Comparison of ENCODE assay signal across 18 cellular contexts in the genomic region with DNA sequence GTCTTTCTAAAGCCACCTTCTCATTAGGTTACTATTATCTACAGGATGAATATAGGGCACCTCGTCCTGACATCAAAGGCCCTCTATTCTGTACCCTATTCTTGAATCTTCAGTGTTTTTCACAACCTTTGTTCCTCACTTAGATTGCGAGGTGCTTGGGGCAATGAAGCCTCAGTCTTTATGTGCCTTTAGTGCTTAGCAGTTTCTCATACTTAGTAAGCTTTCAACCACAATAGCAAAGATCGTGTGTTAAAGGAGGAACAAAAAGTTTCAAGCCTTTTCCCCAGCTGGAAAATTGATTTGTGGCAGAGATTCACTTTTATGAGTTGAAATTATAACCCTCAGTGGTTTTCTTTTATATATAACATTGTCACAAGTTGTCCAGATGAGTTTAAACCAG.
"Had no signal": no experiment of that assay in that cellular context is flagged by ENCODE, and none has a peak within 500 bp of the region (broad histone marks: within the 10 kb centered on the region; RNA-seq: fewer than 3 reads in every experiment).

No MANE protein-coding gene starts in this region.

- H3K27me3 ChIP-seq: ascending aorta, testis had no signal

- H3K4me3 Mint-ChIP-seq: activated CD4-positive, alpha-beta T cell treated with anti-CD3 and anti-CD28 coated beads for 36 hours; activated naive CD8-positive, alpha-beta T cell treated with anti-CD3 and anti-CD28 coated beads, Interleukin-2, amount 50 U/mL, for 24 hours; activated T-helper 1 cell treated with anti-CD3 and anti-CD28 coated beads, Interleukin-12 subunit alpha, Interleukin-12 subunit beta, Interleukin-2, Interleukin-4 antibody, amounts not matched to agents 30 ng/mL and 10 ng/mL and 1 ng/mL, durations not matched to agents 14 hours and 24 hours and 36 hours; naive B cell; stimulated activated naive CD8-positive, alpha-beta T cell treated with anti-CD3 and anti-CD28 coated beads, Interleukin-15, amount 100 ng/mL, for 72 hours had no signal

- H3K4me1 ChIP-seq: ascending aorta, pancreas had no signal

- H3K36me3 ChIP-seq: ascending aorta, lower lobe of right lung, pancreas, upper lobe of right lung, WERI-Rb-1 had no signal

- ATAC-seq: activated CD4-positive, alpha-beta T cell treated with anti-CD3 and anti-CD28 coated beads for 36 hours; activated naive CD8-positive, alpha-beta T cell treated with anti-CD3 and anti-CD28 coated beads, Interleukin-2, amount 50 U/mL, for 24 hours; esophagus mucosa; left cardiac atrium; lower lobe of right lung; pancreas; stimulated activated naive CD8-positive, alpha-beta T cell treated with anti-CD3 and anti-CD28 coated beads, Interleukin-15, amount 100 ng/mL, for 72 hours; upper lobe of right lung had no signal

- DNase-seq: activated CD4-positive, alpha-beta T cell treated with anti-CD3 and anti-CD28 coated beads for 36 hours; activated naive CD4-positive, alpha-beta T cell treated with Interleukin-2 at 50 U/mL for 16 hours; activated naive CD8-positive, alpha-beta T cell treated with anti-CD3 and anti-CD28 coated beads, Interleukin-2, amount 50 U/mL, for 24 hours; glutamatergic neuron; left cardiac atrium; lower lobe of right lung; midbrain; naive B cell; pancreas; stimulated activated CD4-positive, alpha-beta T cell treated with anti-CD3 and anti-CD28 coated beads, Interleukin-2, amount 100 ng/mL, for 48 hours; stimulated activated CD8-positive, alpha-beta memory T cell treated with anti-CD3 and anti-CD28 coated beads, Interleukin-4, amount 100 ng/mL, for 48 hours; stimulated activated naive CD8-positive, alpha-beta T cell treated with anti-CD3 and anti-CD28 coated beads, Interleukin-15, amount 100 ng/mL, for 72 hours; testis; upper lobe of right lung; WERI-Rb-1 had no signal

- H3K27ac ChIP-seq: ascending aorta, lower lobe of right lung, pancreas, testis, upper lobe of right lung, WERI-Rb-1 had no signal

- H3K9me3 Mint-ChIP-seq: activated naive CD8-positive, alpha-beta T cell treated with anti-CD3 and anti-CD28 coated beads, Interleukin-2, amount 50 U/mL, for 24 hours; activated T-helper 1 cell treated with anti-CD3 and anti-CD28 coated beads, Interleukin-12 subunit alpha, Interleukin-12 subunit beta, Interleukin-2, Interleukin-4 antibody, amounts not matched to agents 30 ng/mL and 10 ng/mL and 1 ng/mL, durations not matched to agents 14 hours and 24 hours and 36 hours; stimulated activated naive CD8-positive, alpha-beta T cell treated with anti-CD3 and anti-CD28 coated beads, Interleukin-15, amount 100 ng/mL, for 72 hours had no signal

- H3K27ac Mint-ChIP-seq: activated CD4-positive, alpha-beta T cell treated with anti-CD3 and anti-CD28 coated beads for 36 hours; activated naive CD8-positive, alpha-beta T cell treated with anti-CD3 and anti-CD28 coated beads, Interleukin-2, amount 50 U/mL, for 24 hours; activated T-helper 1 cell treated with anti-CD3 and anti-CD28 coated beads, Interleukin-12 subunit alpha, Interleukin-12 subunit beta, Interleukin-2, Interleukin-4 antibody, amounts not matched to agents 30 ng/mL and 10 ng/mL and 1 ng/mL, durations not matched to agents 14 hours and 24 hours and 36 hours; naive B cell; stimulated activated naive CD8-positive, alpha-beta T cell treated with anti-CD3 and anti-CD28 coated beads, Interleukin-15, amount 100 ng/mL, for 72 hours had no signal

- H3K36me3 Mint-ChIP-seq: naive B cell had no signal

- H3K9me3 ChIP-seq: ascending aorta, lower lobe of right lung, pancreas, testis, upper lobe of right lung had no signal

- H3K4me3 ChIP-seq: ascending aorta, lower lobe of right lung, pancreas, testis, upper lobe of right lung had no signal
